In genomic region chr5:121691478-121691877, GRCh38 we compare ENCODE assay signal across 1 cellular context.
TF ChIP-seq lines count a peak whose summit lies in the region.

No MANE protein-coding gene starts in this region.

TF ChIP-seq in HepG2, 621 proteins besides CTCF, POLR2A, EP300 and RAD21 (continued from another document):
- TF ChIP-seq ZBTB2 (CRISPR knock-in tag; IDR thresholded peaks at IDR 0.05; ENCODE audit: low read depth) = no peak
- TF ChIP-seq ZGPAT (CRISPR knock-in tag; IDR thresholded peaks at IDR 0.05) = 0 out of 2 replicates have a peak, but pooled peaks have one; percentile 25
- TF ChIP-seq ATF6 (CRISPR knock-in tag; conservative IDR thresholded peaks at IDR 0.05) = no peak
- TF ChIP-seq HNF4A (CRISPR knock-in tag; IDR thresholded peaks at IDR 0.05) = peak; percentile 45
- no peak for TF ChIP-seq ZMYM2 (CRISPR knock-in tag; IDR thresholded peaks at IDR 0.05)
- no peak for TF ChIP-seq KDM6A (CRISPR knock-in tag; IDR thresholded peaks at IDR 0.05; ENCODE audit: low read depth)
- TF ChIP-seq ZNF703 (CRISPR knock-in tag; IDR thresholded peaks at IDR 0.05; ENCODE audit: borderline replicate concordance) = no peak
- TF ChIP-seq HMG20A (CRISPR knock-in tag; IDR thresholded peaks at IDR 0.05; ENCODE audit: borderline replicate concordance) = peak; percentile 28; the same call in 1 of the 2 replicates
- no peak for TF ChIP-seq SIX1 (CRISPR knock-in tag; IDR thresholded peaks at IDR 0.05; ENCODE audit: borderline replicate concordance)
- TF ChIP-seq SUZ12 (IDR thresholded peaks at IDR 0.05; ENCODE audit: low read depth, low read length) = no peak
- TF ChIP-seq ZNF614 (CRISPR knock-in tag; IDR thresholded peaks at IDR 0.05; ENCODE audit: borderline replicate concordance) = peak; percentile 36; the same call in 1 of the 2 replicates
- no peak for TF ChIP-seq AGO2 (optimal IDR thresholded peaks at IDR 0.05; ENCODE audit: low read depth, low read length)
- TF ChIP-seq FOXA1 (IDR thresholded peaks at IDR 0.05) = no peak
- TF ChIP-seq FOXA1 (CRISPR knock-in tag; IDR thresholded peaks at IDR 0.05) = peak; percentile 37; the same call in 1 of the 2 replicates
- peak; percentile 17; the same call in 1 of the 2 replicates for TF ChIP-seq CREM (IDR thresholded peaks at IDR 0.05)
- TF ChIP-seq CREM (CRISPR knock-in tag; IDR thresholded peaks at IDR 0.05) = no peak
- TF ChIP-seq ZNF468 (CRISPR knock-in tag; IDR thresholded peaks at IDR 0.05) = no peak
- peak; percentile 63 for TF ChIP-seq RARA (CRISPR knock-in tag; IDR thresholded peaks at IDR 0.05)
- TF ChIP-seq RXRB (CRISPR knock-in tag; IDR thresholded peaks at IDR 0.05; ENCODE audit: borderline replicate concordance) = peak; percentile 45; the same call in 1 of the 2 replicates
- TF ChIP-seq NPAS2 (CRISPR knock-in tag; IDR thresholded peaks at IDR 0.05; ENCODE audit: borderline replicate concordance) = no peak
- no peak for TF ChIP-seq TARDBP (CRISPR knock-in tag; IDR thresholded peaks at IDR 0.05)
- TF ChIP-seq ARID5B (CRISPR knock-in tag; IDR thresholded peaks at IDR 0.05) = peak; percentile 63
- TF ChIP-seq PBX2 (CRISPR knock-in tag; IDR thresholded peaks at IDR 0.05) = no peak
- no peak for TF ChIP-seq PATZ1 (CRISPR knock-in tag; IDR thresholded peaks at IDR 0.05)
- 0 out of 2 replicates have a peak, but pooled peaks have one; percentile 38 for TF ChIP-seq ATF2 (CRISPR knock-in tag; IDR thresholded peaks at IDR 0.05)
- 0 out of 2 replicates have a peak, but pooled peaks have one; percentile 14 for TF ChIP-seq POGZ (CRISPR knock-in tag; IDR thresholded peaks at IDR 0.05)
- TF ChIP-seq NAIF1 (CRISPR knock-in tag; IDR thresholded peaks at IDR 0.05; ENCODE audit: borderline replicate concordance) = no peak
- TF ChIP-seq ZNF317 (CRISPR knock-in tag; IDR thresholded peaks at IDR 0.05) = no peak
- TF ChIP-seq PAXIP1 (CRISPR knock-in tag; conservative IDR thresholded peaks at IDR 0.05) = peak; percentile 56; the same call in 1 of the 2 replicates
- no peak for TF ChIP-seq SOX6 (IDR thresholded peaks at IDR 0.05)
- TF ChIP-seq SOX6 (CRISPR knock-in tag; IDR thresholded peaks at IDR 0.05) = peak; percentile 67
- TF ChIP-seq SKI (IDR thresholded peaks at IDR 0.05; ENCODE audit: partially characterized antibody) = no peak
- TF ChIP-seq MIXL1 (CRISPR knock-in tag; IDR thresholded peaks at IDR 0.05) = peak; percentile 88
- peak; percentile 58; the same call in 1 of the 2 replicates for TF ChIP-seq NFIC (IDR thresholded peaks at IDR 0.05; ENCODE audit: low read length)
- TF ChIP-seq ZNF543 (CRISPR knock-in tag; IDR thresholded peaks at IDR 0.05) = no peak
- no peak for TF ChIP-seq ATM (IDR thresholded peaks at IDR 0.05; ENCODE audit: borderline replicate concordance)
- TF ChIP-seq GATAD2A (CRISPR knock-in tag; IDR thresholded peaks at IDR 0.05) = peak; percentile 52
- TF ChIP-seq PPARG (CRISPR knock-in tag; conservative IDR thresholded peaks at IDR 0.05) = peak; percentile 74
- TF ChIP-seq RORA (CRISPR knock-in tag; IDR thresholded peaks at IDR 0.05) = no peak
- TF ChIP-seq MZF1 (CRISPR knock-in tag; IDR thresholded peaks at IDR 0.05; ENCODE audit: borderline replicate concordance) = no peak
